Comparison of ENCODE assay signal across 19 cellular contexts in the genomic region with DNA sequence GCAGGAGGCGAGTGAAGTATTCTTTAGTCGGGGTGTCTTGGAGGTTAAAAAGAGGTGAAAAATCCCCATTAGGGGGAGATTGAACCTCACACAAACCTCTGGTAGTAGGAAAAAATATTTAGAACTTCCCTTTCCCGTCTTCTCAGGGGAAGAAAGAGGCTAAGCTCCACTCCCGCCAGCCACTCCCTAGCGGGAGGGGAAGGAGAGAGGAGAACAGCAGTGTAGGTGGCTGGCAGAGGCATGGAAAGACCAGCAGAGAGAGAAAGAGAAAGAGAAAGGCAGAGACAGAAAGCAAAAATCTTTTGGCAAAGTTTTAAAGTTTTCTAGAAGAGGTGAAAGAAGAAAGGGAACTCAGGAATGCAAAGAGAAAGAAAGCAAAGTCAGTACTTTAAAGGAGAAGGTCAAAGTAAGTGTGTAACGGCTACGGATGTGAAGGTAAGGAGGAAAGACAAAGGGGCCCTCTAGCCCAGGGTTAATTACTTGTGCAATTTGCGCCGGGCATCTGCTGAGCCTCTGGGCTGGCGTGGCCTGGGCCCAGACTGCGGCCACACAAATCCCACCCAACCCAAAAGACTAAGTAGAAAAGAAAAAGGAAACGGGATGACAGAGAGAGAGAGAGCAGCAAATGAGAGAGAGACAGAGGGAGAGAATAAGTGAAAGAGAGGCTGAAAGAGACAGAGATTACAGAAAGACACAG.
DNase-seq lines count a peak whose midpoint lies in the region; ATAC-seq, FAIRE-seq and TF ChIP-seq lines count a peak whose summit lies in the region.
"Had no signal": no experiment of that assay in that cellular context is flagged by ENCODE, and none has a peak within 500 bp of the region (broad histone marks: within the 10 kb centered on the region; RNA-seq: fewer than 3 reads in every experiment).

No MANE protein-coding gene starts in this region.

- H3K36me3 ChIP-seq in H1 (ENCODE audit: control insufficient read depth in 2 of 4, insufficient read depth in 4 of 4, low read length in 3 of 4), result no peaks in the 10 kb centered on the region
- H3K36me3 ChIP-seq in CD8-positive, alpha-beta memory T cell (ENCODE audit: insufficient read depth, low read length), result peaks cover 9% of the 10 kb centered on the region

- no peak overlapping the region for H4K8ac ChIP-seq in H1 (ENCODE audit: extremely low read depth, insufficient read depth, low read length)

- H3K4me2 ChIP-seq in H1 (ENCODE audit: insufficient read depth in 1 of 2, low read depth in 2 of 2, low read length in 2 of 2), result peak overlapping the region; percentile 57 to 63; a peak in 3 of 4 replicates
- H3K4me2 ChIP-seq: KMS-11 had no signal

- no peaks in the 10 kb centered on the region for H3K9me3 ChIP-seq in H1 (ENCODE audit: insufficient read depth in 2 of 2, low read depth in 1 of 2, low read length in 1 of 2)
- H3K9me3 ChIP-seq in CD8-positive, alpha-beta memory T cell (ENCODE audit: low read length), result peaks cover 5% of the 10 kb centered on the region

- H4K20me1 ChIP-seq in H1 (replicated peaks in 1 of 2; ENCODE audit: control insufficient read depth in 1 of 2, insufficient read depth in 2 of 2, low read length in 2 of 2), result no peaks in the 10 kb centered on the region

- peak overlapping the region; percentile 17; the same call in 1 of the 2 replicates for H2BK12ac ChIP-seq in H1 (ENCODE audit: low read depth, low read length)

- H3K4ac ChIP-seq in H1 (replicated peaks; ENCODE audit: insufficient read length, low read depth, low read length), result no peak overlapping the region

- no peak for TF ChIP-seq RAD21 in H1 (IDR thresholded peaks at IDR 0.05 in 1 of 2, conservative IDR thresholded peaks at IDR 0.05 in 1 of 2; ENCODE audit: low read depth in 2 of 2, low read length in 2 of 2)

- TF ChIP-seq POLR2A in H1 (IDR thresholded peaks at IDR 0.05; ENCODE audit: control extremely low read depth in 1 of 2, low read depth in 2 of 2, low read length in 2 of 2), result peak; percentile 74 to 79; a peak in 2 of 3 replicates

- H3K79me2 ChIP-seq in H1 (ENCODE audit: control insufficient read depth in 1 of 2, insufficient read depth in 2 of 2, low read length in 2 of 2), result peaks cover 3 to 7% of the 10 kb centered on the region in 2 experiments; a peak in 2 of 4 replicates

- no peak overlapping the region for H3K23ac ChIP-seq in H1 (ENCODE audit: insufficient read length)

- H3K36me3 Mint-ChIP-seq in stimulated activated naive CD8-positive, alpha-beta T cell treated with anti-CD3 and anti-CD28 coated beads, Interleukin-15, Interleukin-2, amounts not matched to agents 100 ng/mL and 50 ng/mL, for 24 hours (ENCODE audit: low read depth), result peaks cover 87% of the 10 kb centered on the region
- H3K36me3 Mint-ChIP-seq in nephron (ENCODE audit: low read depth), result peaks cover 87% of the 10 kb centered on the region
- H3K36me3 Mint-ChIP-seq in CD8-positive, alpha-beta memory T cell, result peaks cover 28 to 61% (median 54%) of the 10 kb centered on the region in 3 donors

- no peak overlapping the region for H2BK20ac ChIP-seq in H1 (ENCODE audit: low read length)

- H3K27ac ChIP-seq in H1 (ENCODE audit: low read depth, low read length), result peak overlapping the region; percentile 83
- no peak overlapping the region for H3K27ac ChIP-seq in CD8-positive, alpha-beta memory T cell (ENCODE audit: low read depth, low read length)
- H3K27ac ChIP-seq: 22Rv1, C4-2B, GM23248, KMS-11 had no signal

- H3K27ac Mint-ChIP-seq in stimulated activated naive CD8-positive, alpha-beta T cell treated with anti-CD3 and anti-CD28 coated beads, Interleukin-15, Interleukin-2, amounts not matched to agents 100 ng/mL and 50 ng/mL, for 24 hours, result peak overlapping the region; percentile 41
- H3K27ac Mint-ChIP-seq in nephron, result peak overlapping the region; percentile 83 to 93 (median 93)
- H3K27ac Mint-ChIP-seq in CD8-positive, alpha-beta memory T cell, result peak overlapping the region in 1 of 8 donors; percentile 30

- no peak for TF ChIP-seq EP300 in H1 (IDR thresholded peaks at IDR 0.05; ENCODE audit: borderline replicate concordance in 1 of 2, low read depth in 2 of 2, low read length in 2 of 2)

- H2BK5ac ChIP-seq in H1 (ENCODE audit: low read depth, low read length), result peak overlapping the region; percentile 88

- no peak overlapping the region for H3K18ac ChIP-seq in H1 (ENCODE audit: extremely low read depth, low read length)

- no peak for ATAC-seq in stimulated activated naive CD8-positive, alpha-beta T cell treated with anti-CD3 and anti-CD28 coated beads, Interleukin-15, Interleukin-2, amounts not matched to agents 100 U/mL and 50 U/mL, for 24 hours
- ATAC-seq in HG03039 (IDR thresholded peaks at IDR 0.05; ENCODE audit: unreplicated experiment), result no peak

- no peaks in the 10 kb centered on the region; a peak in 1 of 7 replicates for H3K27me3 ChIP-seq in H1 (replicated peaks in 1 of 4; ENCODE audit: control insufficient read depth in 3 of 4, extremely low read depth in 1 of 4, insufficient read depth in 3 of 4, low read length in 3 of 4)
- H3K27me3 ChIP-seq in CD8-positive, alpha-beta memory T cell (ENCODE audit: insufficient read depth, low read length, poor library complexity, severe bottlenecking), result no peaks in the 10 kb centered on the region

- peaks cover 0 to 18% (median 7%) of the 10 kb centered on the region in 4 experiments; a peak in 5 of 7 replicates for H3K4me1 ChIP-seq in H1 (replicated peaks in 1 of 4; ENCODE audit: control insufficient read depth in 3 of 4, insufficient read depth in 4 of 4, low read length in 3 of 4)
- no peaks in the 10 kb centered on the region for H3K4me1 ChIP-seq in CD8-positive, alpha-beta memory T cell (ENCODE audit: insufficient read depth, low read length)

- H3K79me1 ChIP-seq in H1 (ENCODE audit: low read depth, low read length), result no peaks in the 10 kb centered on the region; the same call in 1 of the 2 replicates

- no peaks in the 10 kb centered on the region; the same call in 1 of the 2 replicates for H3K23me2 ChIP-seq in H1 (ENCODE audit: low read depth, low read length)

- POLR2A ChIA-PET in H1 (lab: Charles Lee; ENCODE audit: partially characterized antibody), result interaction anchor here (0.6 to 1.7 kb wide), 18 partner anchors 8 to 111 kb away, joined by 3 to 7 read pairs (median 4); no protein-coding TSS in a partner anchor
- POLR2A ChIA-PET in CD8-positive, alpha-beta memory T cell (lab: Charles Lee), result no interaction called here

- H2AK5ac ChIP-seq in H1 (ENCODE audit: low read depth, low read length), result no peak overlapping the region

- WGBS in H1 (ENCODE audit: extremely low coverage in 1 of 2, insufficient coverage in 1 of 2, insufficient read length in 1 of 2, insufficient replicate concordance in 2 of 2, low coverage in 1 of 2, low lambda C conversion rate in 2 of 2, missing lambda C conversion rate in 1 of 2), 2 experiments, result 20% methylated on average over 12 of the region's 12 CpGs; no CpG with 5 or more reads in 1 of the 2 experiments

- H2AFZ ChIP-seq in H1 (ENCODE audit: low read length), result no peak overlapping the region
- H2AFZ ChIP-seq: GM23248 had no signal

- H2BK15ac ChIP-seq in H1 (ENCODE audit: low read length), result no peak overlapping the region

- CTCF ChIA-PET in H1 (lab: Charles Lee; ENCODE audit: partially characterized antibody), result interaction anchor here (0.9 to 2.1 kb wide), 4 partner anchors 10 to 87 kb away, joined by 3 to 9 read pairs (median 4); no protein-coding TSS in a partner anchor
- CTCF ChIA-PET in CD8-positive, alpha-beta memory T cell (lab: Charles Lee), result no interaction called here

- DNase-seq in stimulated activated naive CD8-positive, alpha-beta T cell treated with anti-CD3 and anti-CD28 coated beads, Interleukin-15, Interleukin-2, amounts not matched to agents 100 U/mL and 50 U/mL, for 24 hours, result no peak
- DNase-seq in H1 (ENCODE audit: low read depth in 1 of 2, low spot score in 2 of 2) (peak in 1 of 2 experiments; percentile 54), cerebellum (ENCODE audit: low spot score) (no peak)
- no peak for DNase-seq in NK-92 treated with Interleukin-12 subunit alpha and Interleukin-12 subunit beta, amount 100 ng/mL, for 24 hours (lab: John Stamatoyannopoulos, UW)
- no peak for DNase-seq in CD8-positive, alpha-beta memory T cell
- DNase-seq: AML-193, DMS79, GM23248, NCI-H1417 treated with DMSO at 0.1 percent for 48 hours, NCI-H187 treated with DMSO at 0.1 percent for 48 hours, NCI-H524, NCI-H82, SHP77 treated with DMSO at 0.1 percent for 48 hours had no signal

- TF ChIP-seq CTCF in H1 (IDR thresholded peaks at IDR 0.05; ENCODE audit: control extremely low read depth in 1 of 3, insufficient read depth in 1 of 3, low read depth in 1 of 3, low read length in 3 of 3), result no peak
- no peak for TF ChIP-seq CTCF in nephron (IDR thresholded peaks at IDR 0.05; ENCODE audit: unreplicated experiment in 3 of 3)

- H4K91ac ChIP-seq in H1 (replicated peaks; ENCODE audit: insufficient read length, low read length), result peak overlapping the region; percentile 59

- no peak overlapping the region for H4K5ac ChIP-seq in H1 (ENCODE audit: insufficient read length, low read depth, low read length)

- no peaks in the 10 kb centered on the region for H3K27me3 Mint-ChIP-seq in stimulated activated naive CD8-positive, alpha-beta T cell treated with anti-CD3 and anti-CD28 coated beads, Interleukin-15, Interleukin-2, amounts not matched to agents 100 ng/mL and 50 ng/mL, for 24 hours
- no peaks in the 10 kb centered on the region for H3K27me3 Mint-ChIP-seq in nephron (ENCODE audit: low read depth)
- H3K27me3 Mint-ChIP-seq in CD8-positive, alpha-beta memory T cell, result no peaks in the 10 kb centered on the region

- no peak for FAIRE-seq in H1 (lab: Jason Lieb, UNC)

- H3K4me3 ChIP-seq in H1 (ENCODE audit: extremely low read depth in 1 of 4, insufficient read depth in 2 of 4, low read depth in 3 of 4, low read length in 4 of 4), result peak overlapping the region in 3 of 4 experiments; percentile 25 to 52 (median 40); a peak in 7 of 8 replicates
- H3K4me3 ChIP-seq in CD8-positive, alpha-beta memory T cell (ENCODE audit: low read length), result no peak overlapping the region
- H3K4me3 ChIP-seq: GM23248 had no signal

- no peak overlapping the region for H3K56ac ChIP-seq in H1 (replicated peaks; ENCODE audit: insufficient read length, low read depth, low read length)

- no peak overlapping the region for H3K14ac ChIP-seq in H1 (ENCODE audit: insufficient read length)

- peaks cover 4% of the 10 kb centered on the region for H3K4me1 Mint-ChIP-seq in stimulated activated naive CD8-positive, alpha-beta T cell treated with anti-CD3 and anti-CD28 coated beads, Interleukin-15, Interleukin-2, amounts not matched to agents 100 ng/mL and 50 ng/mL, for 24 hours (ENCODE audit: low read depth)
- H3K4me1 Mint-ChIP-seq in nephron, result peaks cover 11% of the 10 kb centered on the region
- peaks cover 13 to 50% (median 27%) of the 10 kb centered on the region in 3 donors for H3K4me1 Mint-ChIP-seq in CD8-positive, alpha-beta memory T cell

- H3K9ac ChIP-seq in H1 (replicated peaks in 1 of 4; ENCODE audit: extremely low read depth in 1 of 4, low read depth in 3 of 4, low read length in 3 of 4), result peak overlapping the region in 3 of 4 experiments; percentile 45 to 60 (median 46); a peak in 6 of 7 replicates
- H3K9ac ChIP-seq: GM23248, KMS-11 had no signal

- H2BK120ac ChIP-seq in H1 (replicated peaks; ENCODE audit: low read depth, low read length), result no peak overlapping the region

- peaks cover 26% of the 10 kb centered on the region for H3K9me3 Mint-ChIP-seq in stimulated activated naive CD8-positive, alpha-beta T cell treated with anti-CD3 and anti-CD28 coated beads, Interleukin-15, Interleukin-2, amounts not matched to agents 100 ng/mL and 50 ng/mL, for 24 hours
- peaks cover 46% of the 10 kb centered on the region for H3K9me3 Mint-ChIP-seq in nephron
- peaks cover 13 to 37% (median 33%) of the 10 kb centered on the region in 5 donors for H3K9me3 Mint-ChIP-seq in CD8-positive, alpha-beta memory T cell

- no peak overlapping the region for H3K4me3 Mint-ChIP-seq in stimulated activated naive CD8-positive, alpha-beta T cell treated with anti-CD3 and anti-CD28 coated beads, Interleukin-15, Interleukin-2, amounts not matched to agents 100 ng/mL and 50 ng/mL, for 24 hours
- H3K4me3 Mint-ChIP-seq in nephron, result peak overlapping the region; percentile 60 to 73 (median 65)
- no peak overlapping the region for H3K4me3 Mint-ChIP-seq in CD8-positive, alpha-beta memory T cell

Comparison
In these comparisons a context has a peak if more than half of its experiments do, and no peak if none do; other contexts are left out.
1. H3K4me3 Mint-ChIP-seq: peak in nephron (3 of 3); none in stimulated activated naive CD8-positive, alpha-beta T cell treated with anti-CD3 and anti-CD28 coated beads, Interleukin-15, Interleukin-2, amounts not matched to agents 100 ng/mL and 50 ng/mL, for 24 hours (single experiment) and CD8-positive, alpha-beta memory T cell (0 of 7).